ENCODE assay signal across 8 cellular contexts in genomic region chr1:37478890-37479254, GRCh38. TPM values are rescaled to one million over a fixed set of nuclear protein-coding genes. Genes with fewer than 3 reads are reported as not detected.
DNase-seq lines count a peak whose midpoint lies in the region; ATAC-seq and TF ChIP-seq lines count a peak whose summit lies in the region.

No MANE protein-coding gene starts in this region.

- peak; percentile 44 for DNase-seq in stimulated activated CD4-positive, alpha-beta T cell treated with anti-CD3 and anti-CD28 coated beads, Interleukin-4, amount 100 ng/mL, for 1 hour
- DNase-seq in stimulated activated CD4-positive, alpha-beta T cell treated with anti-CD3 and anti-CD28 coated beads, Interleukin-2, amount 100 ng/mL, for 48 hours = no peak
- peak; percentile 71 for DNase-seq in activated CD8-positive, alpha-beta memory T cell treated with anti-CD3 and anti-CD28 coated beads, Interleukin-2, amount 10 ng/mL, durations not matched to agents 7 days and 5 days
- no peak for DNase-seq in NCI-H146 (lab: John Stamatoyannopoulos, UW)
- no peak for DNase-seq in glutamatergic neuron
- DNase-seq in DMS79 (lab: John Stamatoyannopoulos, UW) = no peak

- H3K27me3 Mint-ChIP-seq in activated CD8-positive, alpha-beta memory T cell treated with anti-CD3 and anti-CD28 coated beads, Interleukin-2, amount 10 ng/mL, durations not matched to agents 7 days and 5 days = no peaks in the 10 kb centered on the region
- H3K27me3 Mint-ChIP-seq in glutamatergic neuron (ENCODE audit: unreplicated experiment) = no peaks in the 10 kb centered on the region

- TF ChIP-seq CTCF in glutamatergic neuron (IDR thresholded peaks at IDR 0.05; ENCODE audit: partially characterized antibody, unreplicated experiment) = no peak

- H3K36me3 ChIP-seq in iPS-20b (ENCODE audit: insufficient read depth, low read depth, low read length) (peaks cover 70% of the 10 kb centered on the region), stomach smooth muscle (ENCODE audit: control insufficient read depth in 2 of 2, insufficient read depth in 2 of 2, low read length in 2 of 2) (peaks cover 37 to 38% of the 10 kb centered on the region in 2 donors)

- H3K9ac ChIP-seq in iPS-20b (ENCODE audit: low read depth, low read length) = peak overlapping the region; percentile 8; the same call in 1 of the 2 replicates
- peak overlapping the region; percentile 85 for H3K9ac ChIP-seq in stomach smooth muscle (ENCODE audit: low read length in 2 of 2)

- H3K27ac ChIP-seq in iPS-20b (ENCODE audit: low read length) (no peak overlapping the region), stomach smooth muscle (ENCODE audit: low read length) (peak overlapping the region; percentile 96)

- H3K9me3 Mint-ChIP-seq in activated CD8-positive, alpha-beta memory T cell treated with anti-CD3 and anti-CD28 coated beads, Interleukin-2, amount 10 ng/mL, durations not matched to agents 7 days and 5 days (ENCODE audit: low read depth) = no peaks in the 10 kb centered on the region
- no peaks in the 10 kb centered on the region for H3K9me3 Mint-ChIP-seq in glutamatergic neuron (ENCODE audit: unreplicated experiment)

- no peak for ATAC-seq in activated CD8-positive, alpha-beta memory T cell treated with anti-CD3 and anti-CD28 coated beads, Interleukin-2, amount 10 ng/mL, durations not matched to agents 7 days and 5 days

- H3K9me3 ChIP-seq in iPS-20b (ENCODE audit: insufficient read depth, low read depth, low read length) (no peaks in the 10 kb centered on the region), stomach smooth muscle (ENCODE audit: control insufficient read depth in 2 of 2, low read length in 2 of 2) (no peaks in the 10 kb centered on the region)

- peaks cover 30% of the 10 kb centered on the region for H3K4me1 ChIP-seq in iPS-20b (ENCODE audit: insufficient read depth, low read length)
- H3K4me1 ChIP-seq in stomach smooth muscle (ENCODE audit: control insufficient read depth, insufficient read depth, low read length) = peaks cover 62% of the 10 kb centered on the region

- CTCF ChIA-PET in activated CD8-positive, alpha-beta memory T cell treated with anti-CD3 and anti-CD28 coated beads, Interleukin-2, amount 10 ng/mL, durations not matched to agents 7 days and 5 days (lab: Charles Lee) = interaction anchor here (0.8 to 11.0 kb wide), 10 partner anchors 9 to 203 kb away, joined by 3 to 157 read pairs (median 4); partner anchors contain the start of gene MEAF6

- peaks cover 42% of the 10 kb centered on the region for H3K4me1 Mint-ChIP-seq in activated CD8-positive, alpha-beta memory T cell treated with anti-CD3 and anti-CD28 coated beads, Interleukin-2, amount 10 ng/mL, durations not matched to agents 7 days and 5 days
- peaks cover 12% of the 10 kb centered on the region for H3K4me1 Mint-ChIP-seq in glutamatergic neuron (ENCODE audit: low read depth, unreplicated experiment)

- peak overlapping the region; percentile 96 for H3K4me3 Mint-ChIP-seq in activated CD8-positive, alpha-beta memory T cell treated with anti-CD3 and anti-CD28 coated beads, Interleukin-2, amount 10 ng/mL, durations not matched to agents 7 days and 5 days
- no peak overlapping the region for H3K4me3 Mint-ChIP-seq in glutamatergic neuron (ENCODE audit: unreplicated experiment)

- H3K27ac Mint-ChIP-seq in activated CD8-positive, alpha-beta memory T cell treated with anti-CD3 and anti-CD28 coated beads, Interleukin-2, amount 10 ng/mL, durations not matched to agents 7 days and 5 days = peak overlapping the region; percentile 97
- no peak overlapping the region for H3K27ac Mint-ChIP-seq in glutamatergic neuron (ENCODE audit: unreplicated experiment)

- peaks cover 61% of the 10 kb centered on the region for H3K36me3 Mint-ChIP-seq in activated CD8-positive, alpha-beta memory T cell treated with anti-CD3 and anti-CD28 coated beads, Interleukin-2, amount 10 ng/mL, durations not matched to agents 7 days and 5 days
- no peaks in the 10 kb centered on the region for H3K36me3 Mint-ChIP-seq in glutamatergic neuron (ENCODE audit: unreplicated experiment)

- H3K27me3 ChIP-seq in iPS-20b (ENCODE audit: insufficient read depth, low read length) (peaks cover 7% of the 10 kb centered on the region), stomach smooth muscle (ENCODE audit: control insufficient read depth in 1 of 2, insufficient read depth in 2 of 2, low read length in 2 of 2) (no peaks in the 10 kb centered on the region)

- H3K4me3 ChIP-seq in iPS-20b (ENCODE audit: low read length) (no peak overlapping the region), stomach smooth muscle (ENCODE audit: low read length in 2 of 2) (peak overlapping the region; percentile 70 to 74)

RNA-seq across cellular contexts. Expression of gene ZC3H12A, which starts 4.5 kb away (rescaled TPM):
- 10 to 100 TPM; 20.9 to 35.4 TPM for total RNA-seq in activated CD8-positive, alpha-beta memory T cell treated with anti-CD3 and anti-CD28 coated beads, Interleukin-2, amount 10 ng/mL, durations not matched to agents 7 days and 5 days
- 1.3 TPM for total RNA-seq in glutamatergic neuron (ENCODE audit: unreplicated experiment)

RNA-seq across cellular contexts. Expression of gene MEAF6, which starts 35.7 kb away (rescaled TPM):
- 10 to 100 TPM; 63.2 to 80.7 TPM for total RNA-seq in activated CD8-positive, alpha-beta memory T cell treated with anti-CD3 and anti-CD28 coated beads, Interleukin-2, amount 10 ng/mL, durations not matched to agents 7 days and 5 days
- total RNA-seq in glutamatergic neuron (ENCODE audit: unreplicated experiment) = 61.5 TPM

Comparison
In these comparisons a context has a peak if more than half of its experiments do, and no peak if none do; other contexts are left out.
1. DNase-seq: peak in stimulated activated CD4-positive, alpha-beta T cell treated with anti-CD3 and anti-CD28 coated beads, Interleukin-4, amount 100 ng/mL, for 1 hour (single experiment) and activated CD8-positive, alpha-beta memory T cell treated with anti-CD3 and anti-CD28 coated beads, Interleukin-2, amount 10 ng/mL, durations not matched to agents 7 days and 5 days (single experiment); none in stimulated activated CD4-positive, alpha-beta T cell treated with anti-CD3 and anti-CD28 coated beads, Interleukin-2, amount 100 ng/mL, for 48 hours (0 of 2), NCI-H146 (single experiment), glutamatergic neuron (single experiment) and DMS79 (single experiment).